Comparison of ENCODE assay signal across 21 cellular contexts in the genomic region with DNA sequence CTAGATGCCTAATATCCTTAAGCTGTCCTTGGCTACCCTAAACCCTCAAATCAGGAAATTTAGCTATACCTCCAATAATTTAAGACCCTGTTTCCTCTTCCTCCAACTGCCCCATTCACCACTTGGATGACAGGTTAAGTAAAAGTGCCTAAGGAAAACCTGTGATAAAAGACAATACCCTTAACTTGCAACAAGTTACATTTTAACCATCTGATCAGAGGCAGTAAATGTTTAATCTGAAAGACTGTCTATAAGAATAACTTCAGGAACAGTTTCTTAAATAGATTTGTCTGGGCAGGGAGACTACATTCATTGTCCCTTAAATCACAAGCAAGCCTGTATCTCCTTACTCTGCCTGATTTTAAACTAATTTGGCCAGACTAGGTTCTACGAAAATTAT.
DNase-seq lines count a peak whose midpoint lies in the region; ATAC-seq and TF ChIP-seq lines count a peak whose summit lies in the region.
"Had no signal": no experiment of that assay in that cellular context is flagged by ENCODE, and none has a peak within 500 bp of the region (broad histone marks: within the 10 kb centered on the region; RNA-seq: fewer than 3 reads in every experiment).

No MANE protein-coding gene starts in this region.

- intact Hi-C loops in transverse colon (cut with DNase I; ENCODE audit: low total_unique reads), result no loop called here

- H2AFZ ChIP-seq in OCI-LY1 (ENCODE audit: low read length), result no peak overlapping the region
- no peak overlapping the region for H2AFZ ChIP-seq in mesenchymal stem cell (ENCODE audit: low read depth, low read length)

- no peak overlapping the region for H2BK12ac ChIP-seq in mesenchymal stem cell (ENCODE audit: low read length in 2 of 2)

- DNase-seq in glomerular visceral epithelial cell (ENCODE audit: extremely low spot score) (peak; percentile 11), mesenchymal stem cell (no peak), transverse colon (no peak), GM19238 (ENCODE audit: insufficient read length, low spot score) (no peak), NCI-H1092 (lab: John Stamatoyannopoulos, UW) (no peak)
- DNase-seq: activated CD4-positive, alpha-beta T cell treated with anti-CD3 and anti-CD28 coated beads, Interleukin-2, amount 50 U/mL, for 4 hours; activated naive CD4-positive, alpha-beta T cell; activated T-cell treated with anti-CD3 and anti-CD28 coated beads, Interleukin-2, amount 50 U/mL, for 72 hours; EL; naive B cell; NCI-H1105; NCI-H2029; NCI-H226; NCI-H69; stimulated activated CD4-positive, alpha-beta T cell treated with anti-CD3 and anti-CD28 coated beads, Interleukin-2, amount 100 ng/mL, for 24 hours; upper lobe of left lung had no signal

- no peak for TF ChIP-seq POLR2A in transverse colon (IDR thresholded peaks at IDR 0.05)

- H3K9me3 ChIP-seq in OCI-LY1 (ENCODE audit: low read length) (no peaks in the 10 kb centered on the region), mesenchymal stem cell (ENCODE audit: control insufficient read depth, low read length) (no peaks in the 10 kb centered on the region), transverse colon (no peaks in the 10 kb centered on the region)
- H3K9me3 ChIP-seq: upper lobe of left lung had no signal

- peaks cover 70% of the 10 kb centered on the region for H3K4me1 ChIP-seq in OCI-LY1 (ENCODE audit: insufficient read depth, low read length, severe bottlenecking)
- H3K4me1 ChIP-seq in mesenchymal stem cell (ENCODE audit: control insufficient read depth, insufficient read depth, low read depth, low read length), result peaks cover 6% of the 10 kb centered on the region
- H3K4me1 ChIP-seq in transverse colon, result peaks cover 21 to 78% (median 41%) of the 10 kb centered on the region in 4 donors

- no peak overlapping the region for H3K14ac ChIP-seq in mesenchymal stem cell (ENCODE audit: low read length in 2 of 2)

- H4K91ac ChIP-seq in mesenchymal stem cell (ENCODE audit: low read length), result no peak overlapping the region

- H2AK5ac ChIP-seq in mesenchymal stem cell (ENCODE audit: low read length, severe bottlenecking), result no peak overlapping the region

- H3F3A ChIP-seq in OCI-LY1 (ENCODE audit: insufficient read depth, low read length), result no peaks in the 10 kb centered on the region

- no peak overlapping the region for H2BK15ac ChIP-seq in mesenchymal stem cell (ENCODE audit: low read depth, poor library complexity, severe bottlenecking)

- WGBS in mesenchymal stem cell, result 86% methylated on average over 1 of the region's 1 CpG
- WGBS in transverse colon (ENCODE audit: low coverage in 1 of 2), 2 donors, result 38% methylated on average over 1 of the region's 1 CpG

- no peak for TF ChIP-seq EP300 in transverse colon (IDR thresholded peaks at IDR 0.05; ENCODE audit: low read depth)

- no peak overlapping the region for H3K4ac ChIP-seq in mesenchymal stem cell (ENCODE audit: low read depth in 1 of 2, low read length in 2 of 2)

- in situ Hi-C loops in transverse colon (cut with MboI; ENCODE audit: low pct_ligation_motif_present in 1 of 4, low pct_unique_long_range_greater_than_20kb in 1 of 4, low sequenced_read_pairs in 3 of 4), result no loop called here

- H3K9me2 ChIP-seq in OCI-LY1 (ENCODE audit: low read depth, low read length), result no peaks in the 10 kb centered on the region

- H2BK5ac ChIP-seq in mesenchymal stem cell (ENCODE audit: low read depth, low read length, poor library complexity, severe bottlenecking), result no peak overlapping the region

- peak overlapping the region; percentile 9 for H3K27ac ChIP-seq in OCI-LY1 (ENCODE audit: low read depth, low read length, poor library complexity, severe bottlenecking)
- H3K27ac ChIP-seq in mesenchymal stem cell (ENCODE audit: low read length, poor library complexity, severe bottlenecking), result peak overlapping the region; percentile 46
- H3K27ac ChIP-seq in transverse colon, result peak overlapping the region; percentile 76 to 80 (median 76)
- H3K27ac ChIP-seq: epithelial cell of prostate, RWPE1, upper lobe of left lung had no signal

- H3K27me3 ChIP-seq in OCI-LY1 (ENCODE audit: insufficient read depth, low read length), result no peaks in the 10 kb centered on the region
- H3K27me3 ChIP-seq in mesenchymal stem cell (ENCODE audit: control insufficient read depth in 1 of 2, insufficient read depth in 1 of 2, low read length in 2 of 2), result no peaks in the 10 kb centered on the region
- H3K27me3 ChIP-seq in transverse colon, result no peaks in the 10 kb centered on the region
- H3K27me3 ChIP-seq: upper lobe of left lung had no signal

- H3K79me2 ChIP-seq in OCI-LY1 (ENCODE audit: insufficient read depth, low read length), result 0 out of 2 replicates have a peak, but pooled peaks cover 4% of the 10 kb centered on the region

- TF ChIP-seq CTCF in OCI-LY1 (IDR thresholded peaks at IDR 0.05; ENCODE audit: low read length) (no peak), transverse colon (IDR thresholded peaks at IDR 0.05) (no peak)

- H3K4me3 ChIP-seq in OCI-LY1 (ENCODE audit: low read depth, low read length, poor library complexity, severe bottlenecking) (no peak overlapping the region), mesenchymal stem cell (ENCODE audit: insufficient read depth in 1 of 2, low read depth in 1 of 2, low read length in 2 of 2) (no peak overlapping the region), transverse colon (no peak overlapping the region)
- H3K4me3 ChIP-seq: GM12878, upper lobe of left lung had no signal

- H3K18ac ChIP-seq in mesenchymal stem cell (ENCODE audit: low read depth in 1 of 2, low read length in 2 of 2), result no peak overlapping the region

- H3K9ac ChIP-seq in OCI-LY1 (ENCODE audit: low read length), result no peak overlapping the region
- no peak overlapping the region for H3K9ac ChIP-seq in mesenchymal stem cell (ENCODE audit: low read length)

- H4K20me1 ChIP-seq in OCI-LY1 (ENCODE audit: insufficient read depth, low read length), result no peaks in the 10 kb centered on the region

- ATAC-seq in GM18870 (IDR thresholded peaks at IDR 0.05; ENCODE audit: unreplicated experiment), result no peak
- ATAC-seq: activated T-cell treated with anti-CD3 and anti-CD28 coated beads, Interleukin-2, amount 50 U/mL, for 72 hours; GM12878 had no signal

- H4K8ac ChIP-seq in mesenchymal stem cell (ENCODE audit: low read length), result no peak overlapping the region

- peaks cover 17% of the 10 kb centered on the region for H3K79me1 ChIP-seq in mesenchymal stem cell (replicated peaks; ENCODE audit: low read length, poor library complexity, severe bottlenecking)

- H3K36me3 ChIP-seq in OCI-LY1 (ENCODE audit: insufficient read depth, low read length) (no peaks in the 10 kb centered on the region), mesenchymal stem cell (ENCODE audit: control insufficient read depth in 1 of 2, insufficient read depth in 2 of 2, low read depth in 1 of 2, low read length in 2 of 2) (no peaks in the 10 kb centered on the region), transverse colon (no peaks in the 10 kb centered on the region)
- H3K36me3 ChIP-seq: upper lobe of left lung had no signal

- H3K4me2 ChIP-seq in OCI-LY1 (ENCODE audit: low read length) (no peak overlapping the region), mesenchymal stem cell (ENCODE audit: low read length, poor library complexity, severe bottlenecking) (no peak overlapping the region)

- no peak overlapping the region for H3K23ac ChIP-seq in mesenchymal stem cell (ENCODE audit: low read length in 2 of 2)

- no peak overlapping the region for H2BK120ac ChIP-seq in mesenchymal stem cell (ENCODE audit: low read depth, low read length)

Comparison
In these comparisons a context has a peak if more than half of its experiments do, and no peak if none do; other contexts are left out.
1. H3K27ac ChIP-seq: peak in every context shown above with its lines; median percentile 76 in transverse colon; 46 in mesenchymal stem cell; 9 in OCI-LY1.